In genomic region chr9:100359057-100359456, GRCh38 we compare ENCODE assay signal across 18 cellular contexts. TPM values are rescaled to one million over a fixed set of nuclear protein-coding genes. Genes with fewer than 3 reads are reported as not detected.
DNase-seq lines count a peak whose midpoint lies in the region; ATAC-seq and FAIRE-seq lines count a peak whose summit lies in the region.
"Had no signal": no experiment of that assay in that cellular context is flagged by ENCODE, and none has a peak within 500 bp of the region (broad histone marks: within the 10 kb centered on the region; RNA-seq: fewer than 3 reads in every experiment).

No MANE protein-coding gene starts in this region.

- no peaks in the 10 kb centered on the region for H3K27me3 Mint-ChIP-seq in activated CD4-positive, alpha-beta T cell treated with anti-CD3 and anti-CD28 coated beads for 36 hours
- no peaks in the 10 kb centered on the region for H3K27me3 Mint-ChIP-seq in activated T-helper 17 cell treated with anti-CD3 and anti-CD28 coated beads, Interleukin-2, amount 50 U/mL, for 72 hours
- H3K27me3 Mint-ChIP-seq: B cell; CD4-positive, alpha-beta T cell had no signal

- no peak overlapping the region for H3K27ac Mint-ChIP-seq in activated CD4-positive, alpha-beta T cell treated with anti-CD3 and anti-CD28 coated beads for 36 hours
- H3K27ac Mint-ChIP-seq in activated T-helper 17 cell treated with anti-CD3 and anti-CD28 coated beads, Interleukin-2, amount 50 U/mL, for 72 hours = no peak overlapping the region
- no peak overlapping the region for H3K27ac Mint-ChIP-seq in stimulated activated effector memory CD8-positive, alpha-beta T cell treated with anti-CD3 and anti-CD28 coated beads, Interleukin-12 subunit alpha, Interleukin-12 subunit beta, amount 100 ng/mL, for 72 hours
- H3K27ac Mint-ChIP-seq: B cell; CD4-positive, alpha-beta T cell; CD8-positive, alpha-beta T cell had no signal

- intact Hi-C loops in activated CD4-positive, alpha-beta T cell treated with anti-CD3 and anti-CD28 coated beads for 36 hours (cut with DNase I, micrococcal nuclease) = loop anchor here in 1 of 2 experiments (10.0 kb wide), 1 partner anchor 1176 kb away; the partner anchor contains the start of gene RNF20

- no peak for DNase-seq in activated CD4-positive, alpha-beta T cell treated with anti-CD3 and anti-CD28 coated beads for 36 hours
- DNase-seq in activated CD4-positive, alpha-beta T cell treated with anti-CD3 and anti-CD28 coated beads, Interleukin-2, amount 50 U/mL, for 1 hour = no peak
- DNase-seq in stimulated activated effector memory CD8-positive, alpha-beta T cell treated with anti-CD3 and anti-CD28 coated beads, Interleukin-12 subunit alpha, Interleukin-12 subunit beta, amount 100 ng/mL, for 72 hours (ENCODE audit: low spot score in 2 of 2) = no peak
- DNase-seq in stimulated activated CD4-positive, alpha-beta T cell treated with anti-CD3 and anti-CD28 coated beads, Interleukin-15, amount 100 ng/mL, for 24 hours = no peak
- no peak for DNase-seq in urothelium cell line (ENCODE audit: low spot score)
- DNase-seq: AML-193; Caco-2; Calu3; CD4-positive, alpha-beta T cell; CD8-positive, alpha-beta T cell; DMS79 treated with DMSO at 0.1 percent for 48 hours; GF-D8 had no signal

- FAIRE-seq in urothelium cell line (lab: Jason Lieb, UNC) = no peak
- FAIRE-seq: A549, D721Med, GM12891, GM19239 had no signal

- peaks cover 16% of the 10 kb centered on the region for H3K9me3 Mint-ChIP-seq in activated CD4-positive, alpha-beta T cell treated with anti-CD3 and anti-CD28 coated beads for 36 hours (ENCODE audit: low read depth)
- no peaks in the 10 kb centered on the region for H3K9me3 Mint-ChIP-seq in activated T-helper 17 cell treated with anti-CD3 and anti-CD28 coated beads, Interleukin-2, amount 50 U/mL, for 72 hours
- H3K9me3 Mint-ChIP-seq in stimulated activated effector memory CD8-positive, alpha-beta T cell treated with anti-CD3 and anti-CD28 coated beads, Interleukin-12 subunit alpha, Interleukin-12 subunit beta, amount 100 ng/mL, for 72 hours = no peaks in the 10 kb centered on the region

- peaks cover 7% of the 10 kb centered on the region for H3K36me3 Mint-ChIP-seq in activated CD4-positive, alpha-beta T cell treated with anti-CD3 and anti-CD28 coated beads for 36 hours (ENCODE audit: low read depth)
- H3K36me3 Mint-ChIP-seq in activated T-helper 17 cell treated with anti-CD3 and anti-CD28 coated beads, Interleukin-2, amount 50 U/mL, for 72 hours (ENCODE audit: low read depth) = no peaks in the 10 kb centered on the region
- H3K36me3 Mint-ChIP-seq in stimulated activated effector memory CD8-positive, alpha-beta T cell treated with anti-CD3 and anti-CD28 coated beads, Interleukin-12 subunit alpha, Interleukin-12 subunit beta, amount 100 ng/mL, for 72 hours = no peaks in the 10 kb centered on the region

- POLR2A ChIA-PET in activated CD4-positive, alpha-beta T cell treated with anti-CD3 and anti-CD28 coated beads for 36 hours (lab: Charles Lee) = no interaction called here

- CTCF ChIA-PET in activated CD4-positive, alpha-beta T cell treated with anti-CD3 and anti-CD28 coated beads for 36 hours (lab: Charles Lee) = no interaction called here

- H3K4me3 Mint-ChIP-seq in activated CD4-positive, alpha-beta T cell treated with anti-CD3 and anti-CD28 coated beads for 36 hours = no peak overlapping the region
- no peak overlapping the region for H3K4me3 Mint-ChIP-seq in activated T-helper 17 cell treated with anti-CD3 and anti-CD28 coated beads, Interleukin-2, amount 50 U/mL, for 72 hours
- H3K4me3 Mint-ChIP-seq in stimulated activated effector memory CD8-positive, alpha-beta T cell treated with anti-CD3 and anti-CD28 coated beads, Interleukin-12 subunit alpha, Interleukin-12 subunit beta, amount 100 ng/mL, for 72 hours = no peak overlapping the region
- H3K4me3 Mint-ChIP-seq: B cell; CD4-positive, alpha-beta T cell; CD8-positive, alpha-beta T cell had no signal

- H3K4me1 Mint-ChIP-seq in activated CD4-positive, alpha-beta T cell treated with anti-CD3 and anti-CD28 coated beads for 36 hours = peaks cover 2% of the 10 kb centered on the region
- peaks cover 4% of the 10 kb centered on the region for H3K4me1 Mint-ChIP-seq in activated T-helper 17 cell treated with anti-CD3 and anti-CD28 coated beads, Interleukin-2, amount 50 U/mL, for 72 hours
- peaks cover 9% of the 10 kb centered on the region for H3K4me1 Mint-ChIP-seq in stimulated activated effector memory CD8-positive, alpha-beta T cell treated with anti-CD3 and anti-CD28 coated beads, Interleukin-12 subunit alpha, Interleukin-12 subunit beta, amount 100 ng/mL, for 72 hours

- ATAC-seq in activated CD4-positive, alpha-beta T cell treated with anti-CD3 and anti-CD28 coated beads for 36 hours = peak; percentile 58
- ATAC-seq in activated T-helper 17 cell treated with anti-CD3 and anti-CD28 coated beads, Interleukin-2, amount 50 U/mL, for 72 hours (replicated peaks) = peak; percentile 70
- peak; percentile 62 for ATAC-seq in stimulated activated effector memory CD8-positive, alpha-beta T cell treated with anti-CD3 and anti-CD28 coated beads, Interleukin-12 subunit alpha, Interleukin-12 subunit beta, amount 100 ng/mL, for 72 hours
- ATAC-seq: A549; CD8-positive, alpha-beta T cell had no signal

RNA-seq across cellular contexts. Expression of gene TEX10, which starts 6.3 kb away (rescaled TPM):
- 10 to 100 TPM; 24.8 to 27.5 TPM for total RNA-seq in activated CD4-positive, alpha-beta T cell treated with anti-CD3 and anti-CD28 coated beads for 36 hours
- total RNA-seq in activated T-helper 17 cell treated with anti-CD3 and anti-CD28 coated beads, Interleukin-2, amount 50 U/mL, for 72 hours = 10 to 100 TPM; 19.3 to 32.8 TPM
